Comparison of ENCODE assay signal across 1 cellular context in genomic region chr5:59061377-59061776, GRCh38.
TF ChIP-seq lines count a peak whose summit lies in the region.

No MANE protein-coding gene starts in this region.

TF ChIP-seq in HepG2, 621 proteins besides CTCF, POLR2A, EP300 and RAD21 (continued from another document and continues in another):
- TF ChIP-seq, protein P1, sequence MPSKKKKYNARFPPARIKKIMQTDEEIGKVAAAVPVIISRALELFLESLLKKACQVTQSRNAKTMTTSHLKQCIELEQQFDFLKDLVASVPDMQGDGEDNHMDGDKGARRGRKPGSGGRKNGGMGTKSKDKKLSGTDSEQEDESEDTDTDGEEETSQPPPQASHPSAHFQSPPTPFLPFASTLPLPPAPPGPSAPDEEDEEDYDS (CRISPR knock-in tag; IDR thresholded peaks at IDR 0.05), result no peak
- TF ChIP-seq ZNF234 (CRISPR knock-in tag; conservative IDR thresholded peaks at IDR 0.05) (no peak), CEBPB (IDR thresholded peaks at IDR 0.05; ENCODE audit: borderline replicate concordance, low read depth, low read length) (no peak), SRSF1 (optimal IDR thresholded peaks at IDR 0.05; ENCODE audit: low read depth, low read length) (no peak), ZNF629 (CRISPR knock-in tag; conservative IDR thresholded peaks at IDR 0.05) (no peak), PLRG1 (conservative IDR thresholded peaks at IDR 0.05) (no peak), HNRNPH1 (optimal IDR thresholded peaks at IDR 0.05; ENCODE audit: low read depth, low read length) (no peak), NR2F1 (CRISPR knock-in tag; IDR thresholded peaks at IDR 0.05) (no peak), POGK (CRISPR knock-in tag; conservative IDR thresholded peaks at IDR 0.05) (no peak), ZNF232 (CRISPR knock-in tag; IDR thresholded peaks at IDR 0.05; ENCODE audit: borderline replicate concordance) (no peak), TP53 (CRISPR knock-in tag; conservative IDR thresholded peaks at IDR 0.05) (no peak), ZNF441 (CRISPR knock-in tag; IDR thresholded peaks at IDR 0.05; ENCODE audit: borderline replicate concordance) (no peak), HMGXB4 (CRISPR knock-in tag; IDR thresholded peaks at IDR 0.05; ENCODE audit: borderline replicate concordance in 1 of 2, low read depth in 1 of 2) (0 out of 4 replicates have a peak, but pooled peaks of 1 of the 2 experiments have one; percentile 22), MYNN (CRISPR knock-in tag; IDR thresholded peaks at IDR 0.05; ENCODE audit: low read depth) (no peak), ATAD3A (CRISPR knock-in tag; IDR thresholded peaks at IDR 0.05) (no peak), ARNT (IDR thresholded peaks at IDR 0.05) (no peak), BRD4 (CRISPR knock-in tag; IDR thresholded peaks at IDR 0.05) (no peak), HMGXB3 (CRISPR knock-in tag; IDR thresholded peaks at IDR 0.05; ENCODE audit: borderline replicate concordance) (no peak), DNMT3B (CRISPR knock-in tag; conservative IDR thresholded peaks at IDR 0.05) (no peak), TEAD3 (CRISPR knock-in tag; optimal IDR thresholded peaks at IDR 0.05; ENCODE audit: borderline replicate concordance) (no peak), PITX1 (CRISPR knock-in tag; IDR thresholded peaks at IDR 0.05) (0 out of 2 replicates have a peak, but pooled peaks have one; percentile 28), FLYWCH1 (CRISPR knock-in tag; IDR thresholded peaks at IDR 0.05) (no peak), GPN1 (CRISPR knock-in tag; IDR thresholded peaks at IDR 0.05; ENCODE audit: borderline replicate concordance) (no peak), MED1 (CRISPR knock-in tag; IDR thresholded peaks at IDR 0.05) (peak; percentile 89), ELF1 (CRISPR knock-in tag; IDR thresholded peaks at IDR 0.05) (no peak), ZNF776 (CRISPR knock-in tag; IDR thresholded peaks at IDR 0.05) (no peak), GATA4 (IDR thresholded peaks at IDR 0.05; ENCODE audit: borderline replicate concordance, low read depth) (no peak), ATRX (CRISPR knock-in tag; IDR thresholded peaks at IDR 0.05; ENCODE audit: borderline replicate concordance) (no peak), ZNF782 (CRISPR knock-in tag; IDR thresholded peaks at IDR 0.05; ENCODE audit: borderline replicate concordance) (no peak), ZNF563 (CRISPR knock-in tag; IDR thresholded peaks at IDR 0.05) (no peak), TSC22D2 (CRISPR knock-in tag; IDR thresholded peaks at IDR 0.05; ENCODE audit: borderline replicate concordance) (no peak), ZNF260 (CRISPR knock-in tag; IDR thresholded peaks at IDR 0.05; ENCODE audit: borderline replicate concordance, low read depth) (no peak), DNMT1 (CRISPR knock-in tag; IDR thresholded peaks at IDR 0.05) (no peak), HDAC2 (CRISPR knock-in tag; IDR thresholded peaks at IDR 0.05) (peak; percentile 74), ZNF576 (CRISPR knock-in tag; IDR thresholded peaks at IDR 0.05) (no peak), ZNF547 (CRISPR knock-in tag; IDR thresholded peaks at IDR 0.05) (no peak), PHF5A (CRISPR knock-in tag; IDR thresholded peaks at IDR 0.05; ENCODE audit: low read depth, unreplicated experiment) (no peak), GABPB1 (CRISPR knock-in tag; IDR thresholded peaks at IDR 0.05) (no peak), MNT (IDR thresholded peaks at IDR 0.05) (no peak), ELF4 (CRISPR knock-in tag; IDR thresholded peaks at IDR 0.05; ENCODE audit: borderline replicate concordance) (no peak), FOSL2 (CRISPR knock-in tag; IDR thresholded peaks at IDR 0.05) (peak; percentile 99)
- TF ChIP-seq, protein P2, sequence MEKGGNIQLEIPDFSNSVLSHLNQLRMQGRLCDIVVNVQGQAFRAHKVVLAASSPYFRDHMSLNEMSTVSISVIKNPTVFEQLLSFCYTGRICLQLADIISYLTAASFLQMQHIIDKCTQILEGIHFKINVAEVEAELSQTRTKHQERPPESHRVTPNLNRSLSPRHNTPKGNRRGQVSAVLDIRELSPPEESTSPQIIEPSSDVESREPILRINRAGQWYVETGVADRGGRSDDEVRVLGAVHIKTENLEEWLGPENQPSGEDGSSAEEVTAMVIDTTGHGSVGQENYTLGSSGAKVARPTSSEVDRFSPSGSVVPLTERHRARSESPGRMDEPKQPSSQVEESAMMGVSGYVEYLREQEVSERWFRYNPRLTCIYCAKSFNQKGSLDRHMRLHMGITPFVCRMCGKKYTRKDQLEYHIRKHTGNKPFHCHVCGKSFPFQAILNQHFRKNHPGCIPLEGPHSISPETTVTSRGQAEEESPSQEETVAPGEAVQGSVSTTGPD (CRISPR knock-in tag; IDR thresholded peaks at IDR 0.05), result no peak
- TF ChIP-seq, protein P3, sequence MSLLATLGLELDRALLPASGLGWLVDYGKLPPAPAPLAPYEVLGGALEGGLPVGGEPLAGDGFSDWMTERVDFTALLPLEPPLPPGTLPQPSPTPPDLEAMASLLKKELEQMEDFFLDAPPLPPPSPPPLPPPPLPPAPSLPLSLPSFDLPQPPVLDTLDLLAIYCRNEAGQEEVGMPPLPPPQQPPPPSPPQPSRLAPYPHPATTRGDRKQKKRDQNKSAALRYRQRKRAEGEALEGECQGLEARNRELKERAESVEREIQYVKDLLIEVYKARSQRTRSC (CRISPR knock-in tag; IDR thresholded peaks at IDR 0.05; ENCODE audit: low read depth), result no peak
- TF ChIP-seq, protein P4, sequence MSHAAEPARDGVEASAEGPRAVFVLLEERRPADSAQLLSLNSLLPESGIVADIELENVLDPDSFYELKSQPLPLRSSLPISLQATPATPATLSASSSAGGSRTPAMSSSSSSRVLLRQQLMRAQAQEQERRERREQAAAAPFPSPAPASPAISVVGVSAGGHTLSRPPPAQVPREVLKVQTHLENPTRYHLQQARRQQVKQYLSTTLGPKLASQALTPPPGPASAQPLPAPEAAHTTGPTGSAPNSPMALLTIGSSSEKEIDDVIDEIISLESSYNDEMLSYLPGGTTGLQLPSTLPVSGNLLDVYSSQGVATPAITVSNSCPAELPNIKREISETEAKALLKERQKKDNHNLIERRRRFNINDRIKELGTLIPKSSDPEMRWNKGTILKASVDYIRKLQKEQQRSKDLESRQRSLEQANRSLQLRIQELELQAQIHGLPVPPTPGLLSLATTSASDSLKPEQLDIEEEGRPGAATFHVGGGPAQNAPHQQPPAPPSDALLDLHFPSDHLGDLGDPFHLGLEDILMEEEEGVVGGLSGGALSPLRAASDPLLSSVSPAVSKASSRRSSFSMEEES (CRISPR knock-in tag; IDR thresholded peaks at IDR 0.05), result no peak
- TF ChIP-seq, protein P5, sequence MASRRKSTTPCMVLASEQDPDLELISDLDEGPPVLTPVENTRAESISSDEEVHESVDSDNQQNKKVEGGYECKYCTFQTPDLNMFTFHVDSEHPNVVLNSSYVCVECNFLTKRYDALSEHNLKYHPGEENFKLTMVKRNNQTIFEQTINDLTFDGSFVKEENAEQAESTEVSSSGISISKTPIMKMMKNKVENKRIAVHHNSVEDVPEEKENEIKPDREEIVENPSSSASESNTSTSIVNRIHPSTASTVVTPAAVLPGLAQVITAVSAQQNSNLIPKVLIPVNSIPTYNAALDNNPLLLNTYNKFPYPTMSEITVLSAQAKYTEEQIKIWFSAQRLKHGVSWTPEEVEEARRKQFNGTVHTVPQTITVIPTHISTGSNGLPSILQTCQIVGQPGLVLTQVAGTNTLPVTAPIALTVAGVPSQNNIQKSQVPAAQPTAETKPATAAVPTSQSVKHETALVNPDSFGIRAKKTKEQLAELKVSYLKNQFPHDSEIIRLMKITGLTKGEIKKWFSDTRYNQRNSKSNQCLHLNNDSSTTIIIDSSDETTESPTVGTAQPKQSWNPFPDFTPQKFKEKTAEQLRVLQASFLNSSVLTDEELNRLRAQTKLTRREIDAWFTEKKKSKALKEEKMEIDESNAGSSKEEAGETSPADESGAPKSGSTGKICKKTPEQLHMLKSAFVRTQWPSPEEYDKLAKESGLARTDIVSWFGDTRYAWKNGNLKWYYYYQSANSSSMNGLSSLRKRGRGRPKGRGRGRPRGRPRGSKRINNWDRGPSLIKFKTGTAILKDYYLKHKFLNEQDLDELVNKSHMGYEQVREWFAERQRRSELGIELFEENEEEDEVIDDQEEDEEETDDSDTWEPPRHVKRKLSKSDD (CRISPR knock-in tag; IDR thresholded peaks at IDR 0.05; ENCODE audit: low read depth), result no peak
- TF ChIP-seq, protein P6, sequence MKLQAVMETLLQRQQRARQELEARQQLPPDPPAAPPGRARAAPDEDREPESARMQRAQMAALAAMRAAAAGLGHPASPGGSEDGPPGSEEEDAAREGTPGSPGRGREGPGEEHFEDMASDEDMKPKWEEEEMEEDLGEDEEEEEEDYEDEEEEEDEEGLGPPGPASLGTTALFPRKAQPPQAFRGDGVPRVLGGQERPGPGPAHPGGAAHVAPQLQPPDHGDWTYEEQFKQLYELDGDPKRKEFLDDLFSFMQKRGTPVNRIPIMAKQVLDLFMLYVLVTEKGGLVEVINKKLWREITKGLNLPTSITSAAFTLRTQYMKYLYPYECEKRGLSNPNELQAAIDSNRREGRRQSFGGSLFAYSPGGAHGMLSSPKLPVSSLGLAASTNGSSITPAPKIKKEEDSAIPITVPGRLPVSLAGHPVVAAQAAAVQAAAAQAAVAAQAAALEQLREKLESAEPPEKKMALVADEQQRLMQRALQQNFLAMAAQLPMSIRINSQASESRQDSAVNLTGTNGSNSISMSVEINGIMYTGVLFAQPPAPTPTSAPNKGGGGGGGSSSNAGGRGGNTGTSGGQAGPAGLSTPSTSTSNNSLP (IDR thresholded peaks at IDR 0.05; ENCODE audit: low read depth, low read length), result no peak
- TF ChIP-seq, protein P7, sequence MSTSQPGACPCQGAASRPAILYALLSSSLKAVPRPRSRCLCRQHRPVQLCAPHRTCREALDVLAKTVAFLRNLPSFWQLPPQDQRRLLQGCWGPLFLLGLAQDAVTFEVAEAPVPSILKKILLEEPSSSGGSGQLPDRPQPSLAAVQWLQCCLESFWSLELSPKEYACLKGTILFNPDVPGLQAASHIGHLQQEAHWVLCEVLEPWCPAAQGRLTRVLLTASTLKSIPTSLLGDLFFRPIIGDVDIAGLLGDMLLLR (CRISPR knock-in tag; IDR thresholded peaks at IDR 0.05), result no peak
